Comparison of ENCODE assay signal across 8 cellular contexts in the genomic region with DNA sequence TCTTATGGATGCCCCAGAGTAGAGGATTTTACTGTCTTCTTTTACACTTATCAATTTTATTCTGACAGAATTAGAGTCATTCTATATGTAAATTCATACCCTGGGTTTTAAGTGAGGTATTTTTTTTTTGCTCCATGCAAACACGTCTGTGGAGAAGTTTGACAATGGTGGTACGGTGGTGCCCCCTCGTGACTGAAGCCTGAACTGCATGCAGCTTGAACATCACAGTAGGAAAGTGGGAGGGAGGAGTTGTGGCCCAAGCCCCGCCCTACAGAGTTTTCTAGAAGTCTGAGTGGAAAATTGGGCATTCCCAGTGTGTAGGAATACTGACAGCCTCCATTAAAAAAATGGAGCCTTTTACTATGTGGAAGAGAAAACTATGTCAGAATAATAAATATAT.
DNase-seq lines count a peak whose midpoint lies in the region; ATAC-seq, FAIRE-seq and TF ChIP-seq lines count a peak whose summit lies in the region.

No MANE protein-coding gene starts in this region.

- no peaks in the 10 kb centered on the region for H3K4me1 Mint-ChIP-seq in activated CD4-positive, alpha-beta T cell treated with anti-CD3 and anti-CD28 coated beads for 36 hours

- no peak overlapping the region for H3K4me3 ChIP-seq in lower leg skin (ENCODE audit: low read depth, poor library complexity, severe bottlenecking)

- no peak for TF ChIP-seq POLR2A in lower leg skin (IDR thresholded peaks at IDR 0.05)

- no peak overlapping the region for H3K27ac Mint-ChIP-seq in activated CD4-positive, alpha-beta T cell treated with anti-CD3 and anti-CD28 coated beads for 36 hours

- peaks cover 3% of the 10 kb centered on the region for H3K36me3 Mint-ChIP-seq in activated CD4-positive, alpha-beta T cell treated with anti-CD3 and anti-CD28 coated beads for 36 hours (ENCODE audit: low read depth)

- CTCF ChIA-PET in activated CD4-positive, alpha-beta T cell treated with anti-CD3 and anti-CD28 coated beads for 36 hours (lab: Charles Lee), result interaction anchor here (0.7 kb wide), 5 partner anchors 21 to 812 kb away, joined by 3 to 4 read pairs (median 3); no protein-coding TSS in a partner anchor

- no peaks in the 10 kb centered on the region for H3K27me3 Mint-ChIP-seq in activated CD4-positive, alpha-beta T cell treated with anti-CD3 and anti-CD28 coated beads for 36 hours

- 5% methylated on average over 4 of the region's 4 CpGs for WGBS in lower leg skin, 2 donors

- peak; percentile 66 for DNase-seq in CD1c-positive myeloid dendritic cell (ENCODE audit: extremely low spot score)
- DNase-seq in GM19240 (ENCODE audit: insufficient read length, low spot score), result peak; percentile 46
- peak; percentile 65 for DNase-seq in NCI-H345 (lab: John Stamatoyannopoulos, UW)
- peak; percentile 86 for DNase-seq in activated CD4-positive, alpha-beta T cell treated with anti-CD3 and anti-CD28 coated beads for 36 hours
- peak; percentile 69 to 96 for DNase-seq in lower leg skin (ENCODE audit: low spot score in 2 of 2)
- peak; percentile 50 to 75 (median 64) for DNase-seq in stimulated activated CD4-positive, alpha-beta T cell treated with anti-CD3 and anti-CD28 coated beads, TNF-alpha, amount 100 ng/mL, for 48 hours (ENCODE audit: low read depth in 3 of 3)

- POLR2A ChIA-PET in activated CD4-positive, alpha-beta T cell treated with anti-CD3 and anti-CD28 coated beads for 36 hours (lab: Charles Lee), result no interaction called here

- H3K4me3 Mint-ChIP-seq in activated CD4-positive, alpha-beta T cell treated with anti-CD3 and anti-CD28 coated beads for 36 hours, result no peak overlapping the region

- no peak for TF ChIP-seq CTCF in lower leg skin (IDR thresholded peaks at IDR 0.05)

- H3K9me3 Mint-ChIP-seq in activated CD4-positive, alpha-beta T cell treated with anti-CD3 and anti-CD28 coated beads for 36 hours (ENCODE audit: low read depth), result no peaks in the 10 kb centered on the region

- intact Hi-C loops in activated CD4-positive, alpha-beta T cell treated with anti-CD3 and anti-CD28 coated beads for 36 hours (cut with DNase I, micrococcal nuclease), result loop anchor here in 1 of 2 experiments (2.0 to 5.0 kb wide), 2 partner anchors 96 to 347 kb away; a partner anchor contains a TSS
- intact Hi-C loops in lower leg skin (cut with DNase I; ENCODE audit: low total_unique reads), result no loop called here

- peak; percentile 41 for FAIRE-seq in colon (lab: Jason Lieb, UNC)

- peak; percentile 93 for ATAC-seq in HG03342 (IDR thresholded peaks at IDR 0.05; ENCODE audit: unreplicated experiment)
- peak; percentile 78 for ATAC-seq in activated CD4-positive, alpha-beta T cell treated with anti-CD3 and anti-CD28 coated beads for 36 hours
